ENCODE assay signal across 1 cellular context in genomic region chr1:116478621-116479020, GRCh38.
TF ChIP-seq lines count a peak whose summit lies in the region.

No MANE protein-coding gene starts in this region.

TF ChIP-seq in GM23338, 12 proteins besides CTCF, POLR2A, EP300 and RAD21 (continued from another document):
- TF ChIP-seq ZNF462 (CRISPR knock-in tag; IDR thresholded peaks at IDR 0.05) = no peak
- TF ChIP-seq, protein P1, sequence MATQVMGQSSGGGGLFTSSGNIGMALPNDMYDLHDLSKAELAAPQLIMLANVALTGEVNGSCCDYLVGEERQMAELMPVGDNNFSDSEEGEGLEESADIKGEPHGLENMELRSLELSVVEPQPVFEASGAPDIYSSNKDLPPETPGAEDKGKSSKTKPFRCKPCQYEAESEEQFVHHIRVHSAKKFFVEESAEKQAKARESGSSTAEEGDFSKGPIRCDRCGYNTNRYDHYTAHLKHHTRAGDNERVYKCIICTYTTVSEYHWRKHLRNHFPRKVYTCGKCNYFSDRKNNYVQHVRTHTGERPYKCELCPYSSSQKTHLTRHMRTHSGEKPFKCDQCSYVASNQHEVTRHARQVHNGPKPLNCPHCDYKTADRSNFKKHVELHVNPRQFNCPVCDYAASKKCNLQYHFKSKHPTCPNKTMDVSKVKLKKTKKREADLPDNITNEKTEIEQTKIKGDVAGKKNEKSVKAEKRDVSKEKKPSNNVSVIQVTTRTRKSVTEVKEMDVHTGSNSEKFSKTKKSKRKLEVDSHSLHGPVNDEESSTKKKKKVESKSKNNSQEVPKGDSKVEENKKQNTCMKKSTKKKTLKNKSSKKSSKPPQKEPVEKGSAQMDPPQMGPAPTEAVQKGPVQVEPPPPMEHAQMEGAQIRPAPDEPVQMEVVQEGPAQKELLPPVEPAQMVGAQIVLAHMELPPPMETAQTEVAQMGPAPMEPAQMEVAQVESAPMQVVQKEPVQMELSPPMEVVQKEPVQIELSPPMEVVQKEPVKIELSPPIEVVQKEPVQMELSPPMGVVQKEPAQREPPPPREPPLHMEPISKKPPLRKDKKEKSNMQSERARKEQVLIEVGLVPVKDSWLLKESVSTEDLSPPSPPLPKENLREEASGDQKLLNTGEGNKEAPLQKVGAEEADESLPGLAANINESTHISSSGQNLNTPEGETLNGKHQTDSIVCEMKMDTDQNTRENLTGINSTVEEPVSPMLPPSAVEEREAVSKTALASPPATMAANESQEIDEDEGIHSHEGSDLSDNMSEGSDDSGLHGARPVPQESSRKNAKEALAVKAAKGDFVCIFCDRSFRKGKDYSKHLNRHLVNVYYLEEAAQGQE (IDR thresholded peaks at IDR 0.05; ENCODE audit: unreplicated experiment) = no peak
- TF ChIP-seq NANOG (IDR thresholded peaks at IDR 0.05; ENCODE audit: borderline replicate concordance) = no peak
- no peak for TF ChIP-seq EZH2 (IDR thresholded peaks at IDR 0.05; ENCODE audit: low read depth, unreplicated experiment)
- TF ChIP-seq JUNB (IDR thresholded peaks at IDR 0.05; ENCODE audit: unreplicated experiment) = no peak
- no peak for TF ChIP-seq STAT1 (IDR thresholded peaks at IDR 0.05; ENCODE audit: unreplicated experiment)
- TF ChIP-seq ZNF114 (CRISPR knock-in tag; IDR thresholded peaks at IDR 0.05) = no peak
